ENCODE assay signal across 8 cellular contexts in the genomic region with DNA sequence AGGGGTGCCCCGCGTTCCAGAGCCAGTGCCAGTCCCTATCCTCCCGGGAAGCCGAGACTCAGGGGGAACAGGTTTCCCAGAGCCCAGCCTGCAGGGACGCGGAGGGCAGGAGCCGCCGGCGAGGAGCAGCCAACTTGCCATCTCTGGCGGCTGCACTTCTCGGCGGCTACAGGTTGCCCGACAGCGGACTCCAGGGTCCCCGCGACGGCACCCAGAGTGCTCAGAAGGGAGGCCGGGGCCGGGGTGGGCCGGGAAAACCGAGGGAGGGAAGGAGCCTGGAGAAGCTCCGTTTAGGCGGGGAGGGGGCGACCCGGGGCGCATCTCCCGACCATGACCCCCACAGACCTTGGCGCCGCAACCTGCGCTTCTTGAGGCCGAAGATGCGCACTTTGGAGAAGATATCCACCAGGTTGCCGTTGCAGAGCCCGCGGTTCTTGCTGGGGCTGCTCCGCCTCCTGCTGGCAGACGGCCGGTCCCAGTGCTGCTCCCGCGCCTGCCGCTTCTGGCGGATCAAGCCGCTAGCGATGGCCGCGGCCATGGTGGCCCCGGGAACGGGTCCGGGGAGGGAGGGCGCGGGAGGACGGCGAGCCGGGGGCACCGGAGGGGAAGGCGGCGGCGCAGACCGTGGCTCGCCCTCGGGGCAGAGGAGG.
DNase-seq lines count a peak whose midpoint lies in the region; ATAC-seq and TF ChIP-seq lines count a peak whose summit lies in the region.

No MANE protein-coding gene starts in this region.

- H3K4me3 ChIP-seq in body of pancreas (no peak overlapping the region), vagina (peak overlapping the region; percentile 17 to 41)

- intact Hi-C loops in Right ventricle myocardium inferior (cut with DNase I) (loop anchor here (5.0 kb wide), 1 partner anchor 129 kb away; no protein-coding TSS in a partner anchor), cardiac septum (cut with DNase I) (loop anchor here (5.0 kb wide), 2 partner anchors 49 to 129 kb away; no protein-coding TSS in a partner anchor), body of pancreas (cut with DNase I) (no loop called here), vagina (cut with DNase I) (no loop called here)

- H3K27ac ChIP-seq in body of pancreas (no peak overlapping the region), vagina (no peak overlapping the region)

- H3K4me1 ChIP-seq in body of pancreas (peaks cover 8% of the 10 kb centered on the region), vagina (peaks cover 19% of the 10 kb centered on the region)

- H3K36me3 ChIP-seq in body of pancreas (replicated peaks in 1 of 2; ENCODE audit: insufficient read depth in 1 of 2, low read depth in 2 of 2), result no peaks in the 10 kb centered on the region
- no peaks in the 10 kb centered on the region for H3K36me3 ChIP-seq in vagina

- TF ChIP-seq POLR2A in body of pancreas (IDR thresholded peaks at IDR 0.05), result no peak
- no peak for TF ChIP-seq POLR2A in vagina (IDR thresholded peaks at IDR 0.05)

- no peaks in the 10 kb centered on the region for H3K9me3 ChIP-seq in body of pancreas
- no peaks in the 10 kb centered on the region for H3K9me3 ChIP-seq in vagina

- peaks cover 0 to 5% of the 10 kb centered on the region in 2 donors for H3K27me3 ChIP-seq in body of pancreas
- H3K27me3 ChIP-seq in vagina, result peaks cover 10% of the 10 kb centered on the region

- TF ChIP-seq CTCF in body of pancreas (IDR thresholded peaks at IDR 0.05) (no peak), vagina (IDR thresholded peaks at IDR 0.05) (no peak)

- DNase-seq in Right ventricle myocardium inferior (ENCODE audit: missing footprints) (no peak), cardiac septum (ENCODE audit: low spot score) (no peak), body of pancreas (peak in 3 of 4 donors; percentile 17 to 42 (median 30)), iPS-NIHi7 (ENCODE audit: extremely low spot score) (peak; percentile 73), vagina (ENCODE audit: extremely low spot score in 2 of 2) (no peak)

- ATAC-seq in Right ventricle myocardium inferior, result peak; percentile 68
- ATAC-seq in body of pancreas, result no peak
- ATAC-seq in GM21825 (IDR thresholded peaks at IDR 0.05; ENCODE audit: unreplicated experiment), result no peak
- no peak for ATAC-seq in GM21360 (IDR thresholded peaks at IDR 0.05; ENCODE audit: unreplicated experiment)
- ATAC-seq in HG02763 (IDR thresholded peaks at IDR 0.05; ENCODE audit: unreplicated experiment), result no peak

- WGBS in body of pancreas, 2 donors, result 1% methylated on average over 61 of the region's 61 CpGs; no CpG with 5 or more reads in 1 of the 2 donors

Comparison
In these comparisons a context has a peak if more than half of its experiments do, and no peak if none do; other contexts are left out.
1. DNase-seq: peak in body of pancreas (3 of 4) and iPS-NIHi7 (single experiment); none in Right ventricle myocardium inferior (single experiment), cardiac septum (single experiment) and vagina (0 of 2).
2. H3K4me3 ChIP-seq: peak in vagina (2 of 2); none in body of pancreas (0 of 2).
3. intact Hi-C loops: an anchor here in Right ventricle myocardium inferior (5.0 kb wide) and cardiac septum (5.0 kb wide); none called in body of pancreas and vagina.